9 cellular contexts compared by ENCODE assay signal in genomic region chr1:39898648-39899603, GRCh38. TPM values are rescaled to one million over a fixed set of nuclear protein-coding genes. Genes with fewer than 3 reads are reported as not detected.
DNase-seq lines count a peak whose midpoint lies in the region; ATAC-seq, FAIRE-seq and TF ChIP-seq lines count a peak whose summit lies in the region.
"Had no signal": no experiment of that assay in that cellular context is flagged by ENCODE, and none has a peak within 500 bp of the region (broad histone marks: within the 10 kb centered on the region; RNA-seq: fewer than 3 reads in every experiment).

No MANE protein-coding gene starts in this region.

- H3K9ac ChIP-seq in kidney (ENCODE audit: low read length in 2 of 2), result no peak overlapping the region

- TF ChIP-seq CTCF in stomach (IDR thresholded peaks at IDR 0.05), result no peak
- TF ChIP-seq CTCF in kidney (IDR thresholded peaks at IDR 0.05; ENCODE audit: borderline replicate concordance, extremely low read depth, insufficient read depth), result no peak

- H3K36me3 ChIP-seq in stomach, result no peaks in the 10 kb centered on the region
- H3K36me3 ChIP-seq in kidney (ENCODE audit: control insufficient read depth in 1 of 2, insufficient read depth in 2 of 2, low read length in 2 of 2), result no peaks in the 10 kb centered on the region

- TF ChIP-seq EP300 in stomach (IDR thresholded peaks at IDR 0.05), result no peak

- H3K9me3 ChIP-seq in stomach (no peaks in the 10 kb centered on the region), kidney (ENCODE audit: control insufficient read depth in 1 of 2, low read length in 2 of 2) (no peaks in the 10 kb centered on the region)

- H3K4me1 ChIP-seq in stomach (peaks cover 10 to 61% (median 40%) of the 10 kb centered on the region in 4 donors), kidney (ENCODE audit: control insufficient read depth in 1 of 2, insufficient read depth in 1 of 2, low read depth in 1 of 2, low read length in 2 of 2) (peaks cover 0 to 2% of the 10 kb centered on the region in 2 donors)

- no peak overlapping the region for H3K4me3 ChIP-seq in stomach
- no peak overlapping the region for H3K4me3 ChIP-seq in kidney (ENCODE audit: low read length in 2 of 2)

- no peak overlapping the region for H3K27ac ChIP-seq in stomach
- no peak overlapping the region for H3K27ac ChIP-seq in kidney (ENCODE audit: low read depth in 2 of 2, low read length in 2 of 2)

- TF ChIP-seq POLR2A in stomach (IDR thresholded peaks at IDR 0.05), result no peak

- FAIRE-seq in frontal cortex (lab: Jason Lieb, UNC) (no peak), kidney (lab: Jason Lieb, UNC) (no peak)
- FAIRE-seq: A204.1 had no signal

- ATAC-seq in GM19035 (IDR thresholded peaks at IDR 0.05; ENCODE audit: unreplicated experiment), result no peak
- ATAC-seq in GM19455 (IDR thresholded peaks at IDR 0.05; ENCODE audit: unreplicated experiment), result no peak

- intact Hi-C loops in stomach (cut with DNase I; ENCODE audit: low total_unique reads), result no loop called here
- intact Hi-C loops in kidney (cut with DNase I), result no loop called here

- peaks cover 0 to 55% (median 27%) of the 10 kb centered on the region in 3 donors for H3K27me3 ChIP-seq in stomach

- DNase-seq in NCI-H2081 (lab: John Stamatoyannopoulos, UW) (peak; percentile 32 to 53), NCI-H2081 treated with DMSO at 0.1 percent for 48 hours (lab: John Stamatoyannopoulos, UW) (no peak), NCI-H82 treated with DMSO at 0.1 percent for 48 hours (lab: John Stamatoyannopoulos, UW; ENCODE audit: unreplicated experiment) (peak; percentile 93), frontal cortex (ENCODE audit: low spot score in 2 of 2) (peak; percentile 68 to 76), stomach (peak; percentile 80), kidney (no peak)

- WGBS in stomach, 5 donors, result 22 to 45% (median 36%) methylated on average over 14 of the region's 14 CpGs

RNA-seq across cellular contexts. Expression of gene MYCL, which starts 2.8 kb away (rescaled TPM):
- total RNA-seq in frontal cortex, result 9.4 TPM
- 10 to 100 TPM in 1 of 5 donors, 1 to 10 TPM in 3, not detected in 1; 4.5 to 39.4 (median 5.8) TPM for total RNA-seq in stomach
- polyA plus RNA-seq in stomach, result 1 to 10 TPM in 2 of 3 donors, under 1 TPM in 1; 0.61 to 4.4 (median 1.7) TPM
- total RNA-seq in kidney, result 4.2 TPM
- 1.7 TPM for polyA plus RNA-seq in kidney (ENCODE audit: insufficient read depth, low read depth, low replicate concordance)

RNA-seq across cellular contexts. Expression of gene TRIT1, which starts 15.6 kb away (rescaled TPM):
- 47.3 TPM for total RNA-seq in frontal cortex
- total RNA-seq in stomach, result 10 to 100 TPM in 3 of 5 donors, 1 to 10 TPM in 2; 4.3 to 42.0 (median 10.5) TPM
- 10 to 100 TPM; 10.3 to 18.5 (median 11.0) TPM for polyA plus RNA-seq in stomach
- total RNA-seq in kidney, result 24.0 TPM
- polyA plus RNA-seq in kidney (ENCODE audit: insufficient read depth, low read depth, low replicate concordance), result 14.5 TPM

RNA-seq across cellular contexts. Expression of gene MFSD2A, which starts 56.0 kb away (rescaled TPM):
- total RNA-seq in frontal cortex, result 15.5 TPM
- total RNA-seq in stomach, result 10 to 100 TPM in 1 of 5 donors, 1 to 10 TPM in 3, not detected in 1; 2.0 to 16.1 (median 7.0) TPM
- 1 to 10 TPM in 1 of 3 donors, under 1 TPM in 2; 0.75 to 9.1 (median 0.76) TPM for polyA plus RNA-seq in stomach
- total RNA-seq in kidney, result 10.5 TPM
- polyA plus RNA-seq in kidney (ENCODE audit: insufficient read depth, low read depth, low replicate concordance), result 10.0 TPM

Comparison
In these comparisons a context has a peak if more than half of its experiments do, and no peak if none do; other contexts are left out.
1. DNase-seq: peak in NCI-H2081 (2 of 2), NCI-H82 treated with DMSO at 0.1 percent for 48 hours (single experiment), frontal cortex (2 of 2) and stomach (single experiment); none in NCI-H2081 treated with DMSO at 0.1 percent for 48 hours (single experiment) and kidney (single experiment).